Comparison of ENCODE assay signal across 18 cellular contexts in the genomic region with DNA sequence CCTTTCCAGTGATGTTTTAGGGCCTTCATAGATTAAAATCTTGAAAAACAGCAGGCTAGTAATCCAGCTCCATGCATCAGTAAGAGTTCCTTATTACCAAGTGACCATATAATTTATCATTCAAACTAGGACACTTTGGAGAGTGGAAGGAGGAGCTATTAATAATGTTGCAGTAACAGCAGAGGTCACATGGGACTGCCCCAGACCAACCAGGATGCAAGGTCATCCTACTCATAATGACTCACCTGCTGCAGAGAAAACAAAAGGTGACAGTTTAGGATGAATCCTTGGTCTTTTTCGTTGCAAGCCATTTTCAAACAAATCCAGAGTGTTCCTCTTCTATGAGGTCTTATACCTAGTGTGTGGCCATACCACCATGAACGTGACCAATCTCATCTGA.
"Had no signal": no experiment of that assay in that cellular context is flagged by ENCODE, and none has a peak within 500 bp of the region (broad histone marks: within the 10 kb centered on the region; RNA-seq: fewer than 3 reads in every experiment).

No MANE protein-coding gene starts in this region.

- H3K4me1 ChIP-seq: colonic mucosa, prostate gland, right atrium auricular region, tibial artery had no signal

- H3K27me3 ChIP-seq: brain microvascular endothelial cell, colonic mucosa, right atrium auricular region, tibial artery had no signal

- ATAC-seq: activated T-cell treated with anti-CD3 and anti-CD28 coated beads, Interleukin-2, amount 50 U/mL, for 4 hours; left cardiac atrium; naive thymus-derived CD8-positive, alpha-beta T cell had no signal

- H3K27ac ChIP-seq: brain microvascular endothelial cell, colonic mucosa, prostate gland, right atrium auricular region, tibial artery, VCaP had no signal

- H3K36me3 ChIP-seq: brain microvascular endothelial cell, colonic mucosa, prostate gland, right atrium auricular region, tibial artery had no signal

- DNase-seq: activated CD4-positive, alpha-beta T cell treated with anti-CD3 and anti-CD28 coated beads, Interleukin-2, amount 50 U/mL, for 1 hour; activated CD4-positive, CD25-positive, alpha-beta regulatory T cell treated with anti-CD3 and anti-CD28 coated beads, Interleukin-2, amount 50 U/mL, for 72 hours; activated CD8-positive, alpha-beta memory T cell treated with anti-CD3 and anti-CD28 coated beads, Interleukin-2, amount 50 U/mL, for 4 hours; activated naive CD4-positive, alpha-beta T cell treated with anti-CD3 and anti-CD28 coated beads for 36 hours; activated T-cell treated with anti-CD3 and anti-CD28 coated beads, Interleukin-2, amount 50 U/mL, for 4 hours; anterior cingulate cortex; brain microvascular endothelial cell; colonic mucosa; erythroblast; left cardiac atrium; naive thymus-derived CD8-positive, alpha-beta T cell; stimulated activated CD4-positive, alpha-beta T cell treated with anti-CD3 and anti-CD28 coated beads, Interleukin-12 subunit alpha, Interleukin-12 subunit beta, amount 100 ng/mL, for 4 hours; stimulated activated CD4-positive, alpha-beta T cell treated with anti-CD3 and anti-CD28 coated beads, Interleukin-1b, Interleukin-23, amount 100 ng/mL, for 48 hours; stimulated activated naive CD4-positive, alpha-beta T cell treated with Interleukin-2 at 50 U/mL for 16 hours; tibial artery had no signal

- H3K9me3 ChIP-seq: colonic mucosa, prostate gland, tibial artery had no signal

- H3K4me3 ChIP-seq: colonic mucosa, prostate gland, right atrium auricular region, tibial artery had no signal
